19 cellular contexts compared by ENCODE assay signal in the genomic region with DNA sequence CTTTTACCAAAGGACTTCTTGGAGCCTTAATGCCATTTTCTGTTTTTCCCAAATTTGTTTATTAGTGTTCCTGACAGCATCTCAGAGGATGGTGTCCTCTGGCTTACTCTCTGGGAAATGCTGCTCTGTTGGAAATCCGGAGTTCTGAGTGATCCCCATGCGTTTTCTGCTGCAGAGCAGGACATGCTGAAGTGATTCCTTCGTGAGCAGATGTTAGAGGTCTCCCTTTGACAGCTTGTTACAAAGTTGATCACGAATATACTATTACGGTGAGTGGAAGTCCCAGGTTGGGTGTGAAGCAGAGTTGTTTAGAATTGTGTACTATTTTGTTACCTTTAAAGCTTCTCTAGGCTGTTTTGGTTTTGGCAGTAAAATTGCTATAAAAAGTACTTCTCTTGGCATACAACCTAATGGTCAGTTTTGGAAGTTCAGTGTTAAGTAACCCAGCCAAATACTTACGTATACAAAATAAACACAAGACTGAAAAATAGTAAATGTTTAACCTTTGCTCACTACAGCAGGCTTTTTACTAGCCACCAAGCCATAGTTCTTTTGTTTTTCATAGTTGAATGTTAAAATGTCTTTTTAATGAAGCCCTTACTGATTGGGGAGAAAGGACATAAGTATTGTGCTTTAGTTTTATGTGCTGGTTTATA. TPM values are rescaled to one million over a fixed set of nuclear protein-coding genes. Genes with fewer than 3 reads are reported as not detected.
DNase-seq lines count a peak whose midpoint lies in the region; ATAC-seq and TF ChIP-seq lines count a peak whose summit lies in the region.
"Had no signal": no experiment of that assay in that cellular context is flagged by ENCODE, and none has a peak within 500 bp of the region (broad histone marks: within the 10 kb centered on the region; RNA-seq: fewer than 3 reads in every experiment).

No MANE protein-coding gene starts in this region.

- H3K9ac ChIP-seq in liver (ENCODE audit: low read depth in 1 of 2, low read length in 2 of 2) (peak overlapping the region in 1 of 2 donors; percentile 58), GM23248 (no peak overlapping the region)

- no peak overlapping the region for H2AFZ ChIP-seq in GM23248

- DNase-seq in HuH-7.5 (ENCODE audit: low spot score) (peak; percentile 7), fibroblast of peridontal ligament (ENCODE audit: extremely low read depth) (peak; percentile 8), SW480 (ENCODE audit: low spot score) (no peak), GM19238 (ENCODE audit: insufficient read length, low spot score) (no peak), GM23248 (no peak)
- DNase-seq: activated CD4-positive, alpha-beta T cell treated with anti-CD3 and anti-CD28 coated beads for 1 hour; esophagus squamous epithelium; islet precursor cell; NCI-H2029; nephron progenitor cell; NK-92 treated with Interleukin-12 subunit alpha and Interleukin-12 subunit beta, amount 100 ng/mL, for 24 hours; substantia nigra; uterus had no signal

- in situ Hi-C loops in GM23248 (cut with MboI), result loop anchor here (25.0 kb wide), 1 partner anchor 127 kb away; no protein-coding TSS in a partner anchor

- ATAC-seq in SK-N-SH treated with all-trans-retinoic acid at 6 μM for 48 hours, result no peak
- ATAC-seq: activated T-helper 17 cell treated with anti-CD3 and anti-CD28 coated beads, Interleukin-2, amount 50 U/mL, for 72 hours; HCT116 had no signal

- no peak overlapping the region for H3K4me2 ChIP-seq in GM23248 (ENCODE audit: unreplicated experiment)

- 31% methylated on average over 6 of the region's 6 CpGs for WGBS in liver
- WGBS in GM23248 (ENCODE audit: low coverage in 1 of 2, low lambda C conversion rate in 2 of 2, missing lambda C conversion rate in 2 of 2), 2 experiments, result 91 to 95% methylated on average over 6 of the region's 6 CpGs

- H3F3A ChIP-seq in GM23248 (ENCODE audit: insufficient read depth), result no peaks in the 10 kb centered on the region

- no peaks in the 10 kb centered on the region for H3K9me3 ChIP-seq in liver (ENCODE audit: control insufficient read depth in 4 of 4, low read length in 3 of 4)
- H3K9me3 ChIP-seq in GM23248 (ENCODE audit: low read depth), result no peaks in the 10 kb centered on the region
- H3K9me3 ChIP-seq: esophagus squamous epithelium, uterus had no signal

- peak overlapping the region; percentile 50 for H3K27ac ChIP-seq in 22Rv1
- H3K27ac ChIP-seq in liver (ENCODE audit: low read depth in 1 of 2, low read length in 2 of 2), result peak overlapping the region in 1 of 2 donors; percentile 35
- no peak overlapping the region for H3K27ac ChIP-seq in GM23248
- H3K27ac ChIP-seq: C4-2B, esophagus squamous epithelium, uterus had no signal

- peaks cover 0 to 8% (median 0%) of the 10 kb centered on the region in 4 donors for H3K4me1 ChIP-seq in liver (ENCODE audit: control insufficient read depth in 4 of 4, insufficient read depth in 4 of 4, low read length in 3 of 4)
- H3K4me1 ChIP-seq in GM23248 (ENCODE audit: insufficient read depth), result no peaks in the 10 kb centered on the region
- H3K4me1 ChIP-seq: esophagus squamous epithelium, uterus had no signal

- H3K36me3 ChIP-seq in liver (ENCODE audit: control insufficient read depth in 4 of 4, insufficient read depth in 3 of 4, low read depth in 1 of 4, low read length in 3 of 4), result no peaks in the 10 kb centered on the region
- H3K36me3 ChIP-seq in GM23248 (ENCODE audit: low read depth), result no peaks in the 10 kb centered on the region
- H3K36me3 ChIP-seq: uterus had no signal

- H3K27me3 ChIP-seq in liver (ENCODE audit: control insufficient read depth in 4 of 4, insufficient read depth in 4 of 4, low read length in 3 of 4), result no peaks in the 10 kb centered on the region
- no peaks in the 10 kb centered on the region for H3K27me3 ChIP-seq in GM23248 (replicated peaks; ENCODE audit: insufficient read depth)
- H3K27me3 ChIP-seq: esophagus squamous epithelium, uterus had no signal

- no peaks in the 10 kb centered on the region for H4K20me1 ChIP-seq in GM23248 (ENCODE audit: insufficient read depth)

- H3K9me2 ChIP-seq in GM23248 (ENCODE audit: insufficient read depth), result no peaks in the 10 kb centered on the region

- no peaks in the 10 kb centered on the region for H3K79me2 ChIP-seq in GM23248 (ENCODE audit: insufficient read depth)

- no peak for TF ChIP-seq RAD21 in liver (IDR thresholded peaks at IDR 0.05)

- no peak overlapping the region for H3K4me3 ChIP-seq in liver (ENCODE audit: low read depth in 1 of 3, low read length in 3 of 3)
- H3K4me3 ChIP-seq in GM23248, result no peak overlapping the region
- H3K4me3 ChIP-seq: esophagus squamous epithelium, uterus had no signal

- TF ChIP-seq CTCF in 22Rv1 (IDR thresholded peaks at IDR 0.05) (peak; percentile 22; the same call in 1 of the 2 replicates), liver (IDR thresholded peaks at IDR 0.05; ENCODE audit: low read depth, low read length, missing input control) (peak; percentile 27)

TF ChIP-seq in liver, 16 proteins besides CTCF, POLR2A, EP300 and RAD21 (continues in another document):
- TF ChIP-seq TAF1 (conservative IDR thresholded peaks at IDR 0.05), result no peak
- TF ChIP-seq ZBTB33 (IDR thresholded peaks at IDR 0.05), result no peak
- TF ChIP-seq HNF4G (IDR thresholded peaks at IDR 0.05), result no peak
- peak; percentile 31 to 42 for TF ChIP-seq HNF4A (conservative IDR thresholded peaks at IDR 0.05)
- no peak for TF ChIP-seq ATF3 (IDR thresholded peaks at IDR 0.05)

TF ChIP-seq in SK-N-SH treated with all-trans-retinoic acid at 6 μM for 48 hours, 23 proteins besides CTCF, POLR2A, EP300 and RAD21:
- no peak for TF ChIP-seq ESRRG (CRISPR knock-in tag; IDR thresholded peaks at IDR 0.05)
- TF ChIP-seq, protein P1, sequence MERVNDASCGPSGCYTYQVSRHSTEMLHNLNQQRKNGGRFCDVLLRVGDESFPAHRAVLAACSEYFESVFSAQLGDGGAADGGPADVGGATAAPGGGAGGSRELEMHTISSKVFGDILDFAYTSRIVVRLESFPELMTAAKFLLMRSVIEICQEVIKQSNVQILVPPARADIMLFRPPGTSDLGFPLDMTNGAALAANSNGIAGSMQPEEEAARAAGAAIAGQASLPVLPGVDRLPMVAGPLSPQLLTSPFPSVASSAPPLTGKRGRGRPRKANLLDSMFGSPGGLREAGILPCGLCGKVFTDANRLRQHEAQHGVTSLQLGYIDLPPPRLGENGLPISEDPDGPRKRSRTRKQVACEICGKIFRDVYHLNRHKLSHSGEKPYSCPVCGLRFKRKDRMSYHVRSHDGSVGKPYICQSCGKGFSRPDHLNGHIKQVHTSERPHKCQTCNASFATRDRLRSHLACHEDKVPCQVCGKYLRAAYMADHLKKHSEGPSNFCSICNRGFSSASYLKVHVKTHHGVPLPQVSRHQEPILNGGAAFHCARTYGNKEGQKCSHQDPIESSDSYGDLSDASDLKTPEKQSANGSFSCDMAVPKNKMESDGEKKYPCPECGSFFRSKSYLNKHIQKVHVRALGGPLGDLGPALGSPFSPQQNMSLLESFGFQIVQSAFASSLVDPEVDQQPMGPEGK (CRISPR knock-in tag; IDR thresholded peaks at IDR 0.05; ENCODE audit: borderline replicate concordance), result no peak

RNA-seq across cellular contexts. Expression of gene GOLGA6L9, which starts 15.0 kb away (rescaled TPM):
- total RNA-seq in liver, result 1 to 10 TPM in 1 of 2 donors, under 1 TPM in 1; 0.89 to 1.3 TPM
- polyA plus RNA-seq in liver, result 1 to 10 TPM in 1 of 2 donors, under 1 TPM in 1; 0.51 to 1.0 TPM
- total RNA-seq in GM23248 (2014; rRNA removed; shearing (Covaris generic)), result 0.76 and 1.1 TPM in 2 replicates
- 0.44 and 0.65 TPM in 2 replicates for polyA plus RNA-seq in GM23248 (2016; fragmentation: Nextera tagmentation; extraction: Ambion mirVana)

Comparison
In these comparisons a context has a peak if more than half of its experiments do, and no peak if none do; other contexts are left out.
1. DNase-seq: peak in HuH-7.5 (single experiment) and fibroblast of peridontal ligament (single experiment); none in SW480 (single experiment), GM19238 (single experiment) and GM23248 (single experiment).